ENCODE assay signal across 1 cellular context in the genomic region with DNA sequence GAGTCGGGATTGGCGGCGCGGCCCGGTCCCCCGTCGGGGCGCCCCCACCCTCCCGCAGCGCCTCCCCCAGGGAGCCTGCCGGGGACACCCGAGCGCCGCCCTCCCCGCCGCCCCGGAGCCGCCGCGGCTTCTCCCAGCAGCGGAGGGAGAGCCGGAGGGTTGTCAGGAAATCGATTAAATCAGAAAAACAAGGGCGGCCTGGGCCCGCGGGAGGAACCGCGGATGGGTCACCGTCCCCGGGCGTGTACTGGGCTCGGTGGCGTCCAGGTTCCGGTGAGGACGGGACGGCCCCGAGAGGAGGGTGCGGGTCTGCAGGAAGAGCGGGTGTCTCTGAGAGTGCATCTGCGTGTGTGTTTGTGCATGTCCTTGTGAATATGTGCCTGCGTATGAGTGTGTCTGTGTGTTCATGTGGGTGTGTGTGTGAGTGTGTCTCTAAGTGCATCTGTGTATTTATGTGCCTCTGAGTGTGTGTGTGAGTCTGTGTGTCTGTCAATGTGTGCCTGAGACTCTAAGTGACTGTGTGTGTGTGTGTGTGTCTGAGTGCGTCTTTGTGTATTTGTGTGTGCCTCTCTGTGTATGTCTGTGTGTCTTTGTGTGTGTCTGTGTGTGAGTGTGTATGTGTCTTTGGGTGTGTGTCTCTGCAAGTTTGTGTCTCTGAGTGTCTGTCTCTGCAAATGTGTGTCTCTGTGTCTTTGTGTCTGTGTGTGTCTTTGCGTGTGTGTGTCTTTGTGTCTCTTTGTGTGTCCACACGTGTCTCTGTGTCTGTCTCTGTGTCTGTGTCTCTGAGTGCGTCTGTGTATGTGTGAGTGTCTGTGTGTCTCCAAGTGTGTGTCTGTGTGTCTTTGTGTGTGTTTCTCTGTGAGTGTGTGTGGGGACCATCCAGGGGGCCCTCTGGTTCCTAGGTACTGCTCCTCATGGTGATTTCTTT.
A peak's percentile ranks its signal among the peaks of the same experiment; 100 is the strongest.
TF ChIP-seq lines count a peak whose summit lies in the region.

No MANE protein-coding gene starts in this region.

TF ChIP-seq in HepG2, 621 proteins besides CTCF, POLR2A, EP300 and RAD21 (continued from another document):
- peak; percentile 68 for TF ChIP-seq UBTF (CRISPR knock-in tag; IDR thresholded peaks at IDR 0.05)
